ENCODE assay signal across 14 cellular contexts in genomic region chr2:240391111-240392051, GRCh38. TPM values are rescaled to one million over a fixed set of nuclear protein-coding genes. Genes with fewer than 3 reads are reported as not detected.
A peak's percentile ranks its signal among the peaks of the same experiment; 100 is the strongest.
DNase-seq lines count a peak whose midpoint lies in the region; ATAC-seq and TF ChIP-seq lines count a peak whose summit lies in the region.
"Had no signal": no experiment of that assay in that cellular context is flagged by ENCODE, and none has a peak within 500 bp of the region (broad histone marks: within the 10 kb centered on the region; RNA-seq: fewer than 3 reads in every experiment).

No MANE protein-coding gene starts in this region.

- H3K18ac ChIP-seq in neuronal stem cell (ENCODE audit: low read length), result peak overlapping the region; percentile 87

- no peaks in the 10 kb centered on the region for H3K79me1 ChIP-seq in neuronal stem cell (ENCODE audit: low read depth, low read length)

- peak overlapping the region; percentile 65 for H4K8ac ChIP-seq in neuronal stem cell (ENCODE audit: low read depth, low read length)

- H3K23ac ChIP-seq in neuronal stem cell (ENCODE audit: low read depth, low read length, poor library complexity), result peak overlapping the region; percentile 93

- no peak overlapping the region for H3K4ac ChIP-seq in neuronal stem cell (ENCODE audit: low read length)

- peak overlapping the region; percentile 94 for H3K14ac ChIP-seq in neuronal stem cell (ENCODE audit: low read length)

- H3K4me2 ChIP-seq in neuronal stem cell (ENCODE audit: insufficient read depth, low read length, poor library complexity, severe bottlenecking), result no peak overlapping the region

- ATAC-seq in left cardiac atrium (no peak), aorta (ENCODE audit: low FRiP score) (no peak), omental fat pad (ENCODE audit: low FRiP score) (no peak)
- ATAC-seq: naive thymus-derived CD4-positive, alpha-beta T cell had no signal

- peak overlapping the region; percentile 90 for H2BK12ac ChIP-seq in neuronal stem cell (ENCODE audit: low read length)

- intact Hi-C loops in left cardiac atrium (cut with DNase I), result no loop called here
- intact Hi-C loops in aorta (cut with DNase I), result loop anchor here in 1 of 2 donors (5.0 kb wide), 1 partner anchor 41 kb away; no protein-coding TSS in a partner anchor

- no peak overlapping the region for H3K9ac ChIP-seq in neuronal stem cell (ENCODE audit: low read depth, low read length, poor library complexity)

- no peaks in the 10 kb centered on the region for H3K27me3 ChIP-seq in right atrium auricular region
- no peaks in the 10 kb centered on the region for H3K27me3 ChIP-seq in neuronal stem cell (ENCODE audit: control insufficient read depth in 3 of 3, insufficient read depth in 3 of 3, low read depth in 1 of 3, low read length in 3 of 3)
- no peaks in the 10 kb centered on the region for H3K27me3 ChIP-seq in aorta (ENCODE audit: control insufficient read depth in 1 of 2, insufficient read depth in 2 of 2, low read length in 1 of 2)
- H3K27me3 ChIP-seq: MG63 had no signal

- H2BK120ac ChIP-seq in neuronal stem cell (ENCODE audit: low read depth, low read length), result peak overlapping the region; percentile 18

- H3K9me3 ChIP-seq in right atrium auricular region (no peaks in the 10 kb centered on the region), neuronal stem cell (replicated peaks in 1 of 2; ENCODE audit: control insufficient read depth in 2 of 2, insufficient read depth in 1 of 2, low read depth in 1 of 2, low read length in 2 of 2) (no peaks in the 10 kb centered on the region), aorta (ENCODE audit: control insufficient read depth, low read length) (no peaks in the 10 kb centered on the region)
- H3K9me3 ChIP-seq: MG63 had no signal

- peaks cover 0 to 13% of the 10 kb centered on the region in 2 donors for H3K4me1 ChIP-seq in right atrium auricular region
- peaks cover 0 to 2% of the 10 kb centered on the region in 2 donors for H3K4me1 ChIP-seq in neuronal stem cell (ENCODE audit: control insufficient read depth in 2 of 2, insufficient read depth in 1 of 2, low read depth in 1 of 2, low read length in 2 of 2)
- no peaks in the 10 kb centered on the region for H3K4me1 ChIP-seq in aorta (ENCODE audit: control insufficient read depth in 1 of 2, insufficient read depth in 2 of 2, low read length in 2 of 2)

- peak overlapping the region; percentile 78 for H2BK5ac ChIP-seq in neuronal stem cell (ENCODE audit: low read length)

- peak overlapping the region; percentile 94 for H2AK5ac ChIP-seq in neuronal stem cell (ENCODE audit: low read depth, low read length)

- H2AFZ ChIP-seq in neuronal stem cell (ENCODE audit: low read length), result no peak overlapping the region

- no peak overlapping the region for H3K27ac ChIP-seq in right atrium auricular region
- H3K27ac ChIP-seq in neuronal stem cell (replicated peaks; ENCODE audit: low read length), result no peak overlapping the region
- no peak overlapping the region for H3K27ac ChIP-seq in aorta (ENCODE audit: low read depth in 1 of 2, low read length in 2 of 2)

- peak; percentile 14 for DNase-seq in left cardiac atrium
- no peak for DNase-seq in right atrium auricular region (ENCODE audit: low spot score)
- DNase-seq in ecto neural progenitor cell (ENCODE audit: low spot score), result peak; percentile 43
- DNase-seq in neuronal stem cell (ENCODE audit: low spot score), result no peak
- peak; percentile 36 to 71 for DNase-seq in aorta
- DNase-seq in NCI-H2171 (lab: John Stamatoyannopoulos, UW), result no peak
- DNase-seq in omental fat pad (ENCODE audit: low spot score), result no peak
- no peak for DNase-seq in HCEC 1CT
- DNase-seq: activated CD4-positive, alpha-beta T cell treated with anti-CD3 and anti-CD28 coated beads, Interleukin-2, amount 50 U/mL, for 48 hours; activated T-cell treated with anti-CD3 and anti-CD28 coated beads for 4 hours; MG63; naive thymus-derived CD4-positive, alpha-beta T cell; NCI-H146; NCI-H82 had no signal

- no peak overlapping the region for H4K91ac ChIP-seq in neuronal stem cell (ENCODE audit: low read depth, low read length, poor library complexity)

- H3K4me3 ChIP-seq in right atrium auricular region, result no peak overlapping the region
- no peak overlapping the region for H3K4me3 ChIP-seq in neuronal stem cell (ENCODE audit: low read length in 2 of 2)
- H3K4me3 ChIP-seq in aorta (ENCODE audit: low read length in 2 of 2), result no peak overlapping the region
- H3K4me3 ChIP-seq: MG63 had no signal

- no peak for TF ChIP-seq CTCF in right atrium auricular region (IDR thresholded peaks at IDR 0.05)
- TF ChIP-seq CTCF in omental fat pad (IDR thresholded peaks at IDR 0.05), result no peak

- peak overlapping the region; percentile 67 for H2BK15ac ChIP-seq in neuronal stem cell (ENCODE audit: low read length)

- H3K36me3 ChIP-seq in right atrium auricular region (no peaks in the 10 kb centered on the region), neuronal stem cell (replicated peaks in 1 of 2; ENCODE audit: control insufficient read depth in 2 of 2, insufficient read depth in 2 of 2, low read length in 2 of 2) (no peaks in the 10 kb centered on the region), aorta (ENCODE audit: control insufficient read depth in 1 of 2, insufficient read depth in 2 of 2, low read length in 1 of 2) (no peaks in the 10 kb centered on the region)
- H3K36me3 ChIP-seq: MG63 had no signal

- WGBS in neuronal stem cell (ENCODE audit: extremely low coverage in 2 of 2, insufficient read length in 2 of 2, insufficient replicate concordance in 1 of 2), 2 donors, result no CpG with 5 or more reads among the region's 25 CpGs
- 91 to 94% methylated on average over 25 of the region's 25 CpGs for WGBS in aorta, 2 donors

RNA-seq across cellular contexts. Expression of gene GPC1, which starts 44.1 kb away (rescaled TPM):
- total RNA-seq in left cardiac atrium, result 10 to 100 TPM; 74.6 to 78.4 TPM
- 100 to 1,000 TPM in 1 of 2 donors, 10 to 100 TPM in 1; 77.4 to 103 TPM for total RNA-seq in right atrium auricular region
- 78.0 TPM for polyA plus RNA-seq in neuronal stem cell (2013, experiment 1 of 2)
- polyA plus RNA-seq in neuronal stem cell (2013, experiment 2 of 2), result 77.4 TPM
- total RNA-seq in aorta, result 10 to 100 TPM; 32.3 to 62.6 TPM
- 10 to 100 TPM; 28.0 to 66.8 TPM for polyA plus RNA-seq in aorta
- 10 to 100 TPM; 33.6 to 91.4 (median 39.5) TPM for total RNA-seq in omental fat pad

Comparison
In these comparisons a context has a peak if more than half of its experiments do, and no peak if none do; other contexts are left out.
1. DNase-seq: peak in left cardiac atrium (single experiment), ecto neural progenitor cell (single experiment) and aorta (2 of 2); none in right atrium auricular region (single experiment), neuronal stem cell (single experiment), NCI-H2171 (single experiment), omental fat pad (single experiment) and HCEC 1CT (single experiment).